ENCODE assay signal across 19 cellular contexts in genomic region chr2:14235667-14236066, GRCh38.
"Had no signal": no experiment of that assay in that cellular context is flagged by ENCODE, and none has a peak within 500 bp of the region (broad histone marks: within the 10 kb centered on the region; RNA-seq: fewer than 3 reads in every experiment).

No MANE protein-coding gene starts in this region.

- H3K27ac ChIP-seq: cardiac muscle cell, lower lobe of right lung, prostate gland, right lobe of liver, transverse colon, vagina had no signal

- H3K4me3 ChIP-seq: cardiac muscle cell, lower lobe of right lung, prostate gland, right lobe of liver, smooth muscle cell, transverse colon, vagina had no signal

- DNase-seq: activated CD4-positive, alpha-beta T cell treated with anti-CD3 and anti-CD28 coated beads for 36 hours; activated CD8-positive, alpha-beta T cell treated with anti-CD3 and anti-CD28 coated beads for 36 hours; activated effector memory CD4-positive, alpha-beta T cell treated with Interleukin-2 at 50 U/mL for 16 hours; activated naive CD4-positive, alpha-beta T cell treated with anti-CD3 and anti-CD28 coated beads, Interleukin-2, amount 50 U/mL, for 16 hours; activated T-cell treated with anti-CD3 and anti-CD28 coated beads, Interleukin-2, amount 50 U/mL, for 4 hours; left colon; lower lobe of right lung; nephron progenitor cell; occipital lobe; right lobe of liver; stimulated activated CD4-positive, alpha-beta T cell treated with anti-CD3 and anti-CD28 coated beads, Interleukin-4, amount 100 ng/mL, for 4 hours; stimulated activated CD8-positive, alpha-beta memory T cell treated with anti-CD3 and anti-CD28 coated beads, Interleukin-4, amount 100 ng/mL, for 48 hours; stimulated activated naive CD4-positive, alpha-beta T cell treated with Interleukin-2 at 50 U/mL for 16 hours; substantia nigra; transverse colon had no signal

- H3K9me3 ChIP-seq: lower lobe of right lung, prostate gland, right lobe of liver, transverse colon, vagina had no signal

- H3K36me3 ChIP-seq: cardiac muscle cell, lower lobe of right lung, prostate gland, right lobe of liver, transverse colon, vagina had no signal

- H3K27me3 ChIP-seq: cardiac muscle cell, right lobe of liver, transverse colon, vagina had no signal

- ATAC-seq: activated CD4-positive, alpha-beta T cell treated with anti-CD3 and anti-CD28 coated beads for 36 hours; activated CD8-positive, alpha-beta T cell treated with anti-CD3 and anti-CD28 coated beads for 36 hours; activated T-cell treated with anti-CD3 and anti-CD28 coated beads, Interleukin-2, amount 50 U/mL, for 4 hours; left colon; lower lobe of right lung; right lobe of liver had no signal

- H3K4me1 ChIP-seq: lower lobe of right lung, prostate gland, right lobe of liver, transverse colon, vagina had no signal
